ENCODE assay signal across 30 cellular contexts in genomic region chr2:5722236-5722635, GRCh38. TPM values are rescaled to one million over a fixed set of nuclear protein-coding genes. Genes with fewer than 3 reads are reported as not detected.
"Had no signal": no experiment of that assay in that cellular context is flagged by ENCODE, and none has a peak within 500 bp of the region (broad histone marks: within the 10 kb centered on the region; RNA-seq: fewer than 3 reads in every experiment).

No MANE protein-coding gene starts in this region.

- DNase-seq: stimulated activated CD4-positive, alpha-beta T cell treated with anti-CD3 and anti-CD28 coated beads, Interleukin-2, amount 100 ng/mL, for 48 hours; stimulated activated CD4-positive, alpha-beta T cell treated with anti-CD3 and anti-CD28 coated beads, Interleukin-4, amount 100 ng/mL, for 1 hour; stimulated activated CD4-positive, alpha-beta T cell treated with anti-CD3 and anti-CD28 coated beads, Interleukin-4, amount 100 ng/mL, for 24 hours; stimulated activated CD4-positive, alpha-beta T cell treated with anti-CD3 and anti-CD28 coated beads, Interleukin-4, amount 100 ng/mL, for 4 hours; stimulated activated CD8-positive, alpha-beta memory T cell treated with anti-CD3 and anti-CD28 coated beads, Interleukin-4, amount 100 ng/mL, for 48 hours; stimulated activated naive B cell treated with anti-CD40 and anti-IgM and Interleukin-4, amounts not matched to agents 10 μg/mL and 1 μg/mL and 100 μg/mL, for 72 hours; stimulated activated naive CD4-positive, alpha-beta T cell; stimulated activated naive CD4-positive, alpha-beta T cell treated with Interleukin-2 at 50 U/mL for 16 hours; stimulated activated naive CD8-positive, alpha-beta T cell treated with anti-CD3 and anti-CD28 coated beads, Interleukin-15, amount 100 ng/mL, for 72 hours; stimulated activated naive CD8-positive, alpha-beta T cell treated with anti-CD3 and anti-CD28 coated beads, Interleukin-15, Interleukin-2, amounts not matched to agents 100 U/mL and 50 U/mL, for 24 hours; stomach; substantia nigra; testis; thyroid gland; tibial artery; transverse colon; trophoblast cell; upper lobe of left lung; upper lobe of right lung; uterus had no signal

- ATAC-seq: stimulated activated effector memory CD8-positive, alpha-beta T cell treated with anti-CD3 and anti-CD28 coated beads, Interleukin-12 subunit alpha, Interleukin-12 subunit beta, amount 100 ng/mL, for 72 hours; stimulated activated naive B cell treated with anti-CD40 and anti-IgM and Interleukin-4, amounts not matched to agents 10 μg/mL and 1 μg/mL and 100 μg/mL, for 72 hours; stimulated activated naive CD8-positive, alpha-beta T cell treated with anti-CD3 and anti-CD28 coated beads, Interleukin-15, amount 100 ng/mL, for 72 hours; stimulated activated naive CD8-positive, alpha-beta T cell treated with anti-CD3 and anti-CD28 coated beads, Interleukin-15, Interleukin-2, amounts not matched to agents 100 U/mL and 50 U/mL, for 24 hours; upper lobe of right lung had no signal

- H3K4me3 ChIP-seq: stomach, suprapubic skin, testis, thoracic aorta, thyroid gland, tibial artery, tibial nerve, transverse colon, upper lobe of left lung, upper lobe of right lung, uterus, vagina had no signal

- FAIRE-seq: urothelium cell line had no signal

- H3K27me3 Mint-ChIP-seq: type B pancreatic cell had no signal

- H3K27ac Mint-ChIP-seq: stimulated activated effector memory CD8-positive, alpha-beta T cell treated with anti-CD3 and anti-CD28 coated beads, Interleukin-12 subunit alpha, Interleukin-12 subunit beta, amount 100 ng/mL, for 72 hours; stimulated activated naive B cell treated with anti-CD40 and anti-IgM and Interleukin-4, amounts not matched to agents 10 μg/mL and 1 μg/mL and 100 μg/mL, for 72 hours; stimulated activated naive CD8-positive, alpha-beta T cell treated with anti-CD3 and anti-CD28 coated beads, Interleukin-15, amount 100 ng/mL, for 72 hours; stimulated activated naive CD8-positive, alpha-beta T cell treated with anti-CD3 and anti-CD28 coated beads, Interleukin-15, Interleukin-2, amounts not matched to agents 100 ng/mL and 50 ng/mL, for 24 hours; type B pancreatic cell had no signal

- H3K27ac ChIP-seq: stomach, suprapubic skin, testis, thoracic aorta, thyroid gland, tibial artery, tibial nerve, transverse colon, upper lobe of left lung, upper lobe of right lung, uterus, vagina had no signal

- H3K36me3 Mint-ChIP-seq: stimulated activated effector memory CD8-positive, alpha-beta T cell treated with anti-CD3 and anti-CD28 coated beads, Interleukin-12 subunit alpha, Interleukin-12 subunit beta, amount 100 ng/mL, for 72 hours; stimulated activated naive B cell treated with anti-CD40 and anti-IgM and Interleukin-4, amounts not matched to agents 10 μg/mL and 1 μg/mL and 100 μg/mL, for 72 hours had no signal

- H3K4me1 Mint-ChIP-seq: stimulated activated effector memory CD8-positive, alpha-beta T cell treated with anti-CD3 and anti-CD28 coated beads, Interleukin-12 subunit alpha, Interleukin-12 subunit beta, amount 100 ng/mL, for 72 hours; stimulated activated naive CD8-positive, alpha-beta T cell treated with anti-CD3 and anti-CD28 coated beads, Interleukin-15, amount 100 ng/mL, for 72 hours had no signal

- H3K27me3 ChIP-seq: suprapubic skin, testis, thyroid gland, tibial nerve, transverse colon, upper lobe of left lung, upper lobe of right lung, uterus, vagina had no signal

- H3K4me3 Mint-ChIP-seq: stimulated activated effector memory CD8-positive, alpha-beta T cell treated with anti-CD3 and anti-CD28 coated beads, Interleukin-12 subunit alpha, Interleukin-12 subunit beta, amount 100 ng/mL, for 72 hours; stimulated activated naive B cell treated with anti-CD40 and anti-IgM and Interleukin-4, amounts not matched to agents 10 μg/mL and 1 μg/mL and 100 μg/mL, for 72 hours; stimulated activated naive CD8-positive, alpha-beta T cell treated with anti-CD3 and anti-CD28 coated beads, Interleukin-15, amount 100 ng/mL, for 72 hours; stimulated activated naive CD8-positive, alpha-beta T cell treated with anti-CD3 and anti-CD28 coated beads, Interleukin-15, Interleukin-2, amounts not matched to agents 100 ng/mL and 50 ng/mL, for 24 hours; type B pancreatic cell had no signal

- H3K36me3 ChIP-seq: stomach, suprapubic skin, thoracic aorta, thyroid gland, tibial artery, tibial nerve, transverse colon, upper lobe of left lung, upper lobe of right lung, uterus, vagina had no signal

- H3K9me3 ChIP-seq: testis, thoracic aorta, thyroid gland, tibial artery, tibial nerve, transverse colon, upper lobe of right lung, uterus, vagina had no signal

- H3K4me1 ChIP-seq: suprapubic skin, testis, tibial artery, tibial nerve, transverse colon, upper lobe of right lung, uterus had no signal

RNA-seq across cellular contexts. Expression of gene SOX11, which starts 30.1 kb away (rescaled TPM):
- total RNA-seq: subcutaneous adipose tissue, thoracic aorta, thyroid gland, tibial nerve, ureter, vagina had no signal
